2 cellular contexts compared by ENCODE assay signal in the genomic region with DNA sequence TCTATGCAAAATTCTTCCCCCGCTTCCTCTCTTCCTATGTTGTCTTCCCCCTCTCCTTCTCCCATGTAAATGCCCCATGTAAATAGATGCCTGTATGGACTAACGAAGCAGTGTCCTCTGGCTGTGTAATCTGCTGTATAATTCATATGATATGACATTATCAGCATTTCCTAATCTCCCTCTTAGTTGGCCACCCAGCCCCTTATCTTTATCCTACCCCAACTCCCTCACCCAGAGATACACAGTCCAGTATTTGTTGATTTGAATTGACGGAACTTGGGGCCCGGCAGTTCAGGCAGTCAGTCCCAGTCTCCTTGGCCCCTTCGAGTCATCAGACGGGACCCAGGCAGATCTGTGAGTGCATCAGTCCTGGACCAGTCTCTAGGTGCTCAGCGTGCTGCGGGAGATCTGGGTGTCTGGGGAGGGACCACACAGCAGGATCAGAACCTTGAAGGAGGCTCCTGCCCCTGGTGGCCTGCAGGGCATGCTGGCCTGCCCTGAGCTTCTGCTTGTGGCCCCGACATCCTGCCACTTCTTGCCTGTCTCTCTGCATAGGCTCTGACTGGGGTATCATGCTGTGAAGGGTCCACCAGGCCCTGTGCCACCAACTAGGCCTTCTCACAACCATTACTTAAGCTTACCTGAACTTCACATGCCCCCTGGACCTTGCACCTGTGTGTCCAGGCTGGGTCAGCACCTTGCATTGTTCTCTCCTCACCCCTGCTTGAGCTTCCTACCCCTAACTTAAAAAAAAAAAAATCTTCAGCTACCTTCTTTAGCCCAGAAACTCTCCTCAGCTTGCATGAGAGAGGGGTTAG.
TF ChIP-seq lines count a peak whose summit lies in the region.

No MANE protein-coding gene starts in this region.

TF ChIP-seq in HEK293, 187 proteins besides CTCF, POLR2A, EP300 and RAD21 (continued from another document):
- TF ChIP-seq, protein P1, sequence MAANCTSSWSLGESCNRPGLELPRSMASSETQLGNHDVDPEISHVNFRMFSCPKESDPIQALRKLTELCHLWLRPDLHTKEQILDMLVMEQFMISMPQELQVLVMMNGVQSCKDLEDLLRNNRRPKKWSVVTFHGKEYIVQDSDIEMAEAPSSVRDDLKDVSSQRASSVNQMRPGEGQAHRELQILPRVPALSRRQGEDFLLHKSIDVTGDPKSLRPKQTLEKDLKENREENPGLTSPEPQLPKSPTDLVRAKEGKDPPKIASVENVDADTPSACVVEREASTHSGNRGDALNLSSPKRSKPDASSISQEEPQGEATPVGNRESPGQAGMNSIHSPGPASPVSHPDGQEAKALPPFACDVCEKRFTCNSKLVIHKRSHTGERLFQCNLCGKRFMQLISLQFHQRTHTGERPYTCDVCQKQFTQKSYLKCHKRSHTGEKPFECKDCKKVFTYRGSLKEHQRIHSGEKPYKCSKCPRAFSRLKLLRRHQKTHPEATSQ (tag by site-specific recombination; IDR thresholded peaks at IDR 0.05) = no peak
- 0 out of 2 replicates have a peak, but pooled peaks have one; percentile 30 for TF ChIP-seq ZNF335 (tag by site-specific recombination; conservative IDR thresholded peaks at IDR 0.05)
- TF ChIP-seq ZFP37 (tag by site-specific recombination; IDR thresholded peaks at IDR 0.05) = no peak
- 0 out of 2 replicates have a peak, but pooled peaks have one; percentile 26 for TF ChIP-seq ZIC2 (tag by site-specific recombination; IDR thresholded peaks at IDR 0.05)
- TF ChIP-seq ZNF133 (tag by site-specific recombination; IDR thresholded peaks at IDR 0.05) = no peak

TF ChIP-seq in HEK293T, 16 proteins besides CTCF, POLR2A, EP300 and RAD21 (continued from another document):
- no peak for TF ChIP-seq CTBP1 (IDR thresholded peaks at IDR 0.05; ENCODE audit: borderline replicate concordance)
- TF ChIP-seq SUZ12 (IDR thresholded peaks at IDR 0.05) = no peak
- no peak for TF ChIP-seq HDGF (IDR thresholded peaks at IDR 0.05; ENCODE audit: borderline replicate concordance)
- TF ChIP-seq TARDBP (IDR thresholded peaks at IDR 0.05) = no peak
- TF ChIP-seq ARNT (IDR thresholded peaks at IDR 0.05) = no peak
- TF ChIP-seq FOXM1 (IDR thresholded peaks at IDR 0.05; ENCODE audit: borderline replicate concordance) = no peak
- no peak for TF ChIP-seq ELF4 (IDR thresholded peaks at IDR 0.05)
- TF ChIP-seq L3MBTL2 (conservative IDR thresholded peaks at IDR 0.05) = no peak
- TF ChIP-seq SP1 (IDR thresholded peaks at IDR 0.05) = no peak
- TF ChIP-seq FOXK2 (IDR thresholded peaks at IDR 0.05) = no peak
TF ChIP-seq in HEK293T: peak in this region for 0.
